Comparison of ENCODE assay signal across 19 cellular contexts in genomic region chr11:119266517-119267255, GRCh38. TPM values are rescaled to one million over a fixed set of nuclear protein-coding genes. Genes with fewer than 3 reads are reported as not detected.
A peak's percentile ranks its signal among the peaks of the same experiment; 100 is the strongest.
DNase-seq lines count a peak whose midpoint lies in the region; ATAC-seq and TF ChIP-seq lines count a peak whose summit lies in the region.
"Had no signal": no experiment of that assay in that cellular context is flagged by ENCODE, and none has a peak within 500 bp of the region (broad histone marks: within the 10 kb centered on the region; RNA-seq: fewer than 3 reads in every experiment).

No MANE protein-coding gene starts in this region.

- no peak for DNase-seq in activated CD4-positive, alpha-beta T cell treated with anti-CD3 and anti-CD28 coated beads, Interleukin-2, amount 10 ng/mL, durations not matched to agents 7 days and 5 days
- DNase-seq in activated CD4-positive, alpha-beta T cell treated with anti-CD3 and anti-CD28 coated beads, Interleukin-2, amount 50 U/mL, for 4 hours = no peak
- DNase-seq in CD8-positive, alpha-beta memory T cell = peak in 1 of 5 donors; percentile 35
- no peak for DNase-seq in activated CD8-positive, alpha-beta T cell treated with anti-CD3 and anti-CD28 coated beads, Interleukin-2, amount 10 ng/mL, durations not matched to agents 7 days and 5 days
- no peak for DNase-seq in right lobe of liver
- DNase-seq in NCI-H69 (lab: John Stamatoyannopoulos, UW) = no peak
- no peak for DNase-seq in A172 (ENCODE audit: low spot score)
- DNase-seq: Caco-2; left cardiac atrium; NCI-H1417 treated with DMSO at 0.1 percent for 48 hours; NCI-H2227 treated with DMSO at 0.1 percent for 48 hours; NK-92 treated with Interleukin-12 subunit alpha and Interleukin-12 subunit beta, amount 100 ng/mL, for 24 hours; Right ventricle myocardium superior; small intestine had no signal

- no peaks in the 10 kb centered on the region for H3K36me3 ChIP-seq in CD8-positive, alpha-beta memory T cell (ENCODE audit: insufficient read depth, low read length)
- H3K36me3 ChIP-seq in right lobe of liver = no peaks in the 10 kb centered on the region
- H3K36me3 ChIP-seq: cardiac muscle cell had no signal

- TF ChIP-seq CTCF in right lobe of liver (IDR thresholded peaks at IDR 0.05) = no peak

- H3K27ac Mint-ChIP-seq in activated CD4-positive, alpha-beta T cell treated with anti-CD3 and anti-CD28 coated beads, Interleukin-2, amount 10 ng/mL, durations not matched to agents 7 days and 5 days = peak overlapping the region; percentile 86
- peak overlapping the region; percentile 38 to 80 (median 72) for H3K27ac Mint-ChIP-seq in CD8-positive, alpha-beta memory T cell
- H3K27ac Mint-ChIP-seq in activated CD8-positive, alpha-beta T cell treated with anti-CD3 and anti-CD28 coated beads, Interleukin-2, amount 10 ng/mL, durations not matched to agents 7 days and 5 days = peak overlapping the region; percentile 85
- H3K27ac Mint-ChIP-seq: IgD-negative memory B cell; stimulated activated memory B cell treated with anti-CD40 and anti-IgM and Interleukin-4, amounts not matched to agents 10 μg/mL and 1 μg/mL and 100 μg/mL, for 72 hours; type B pancreatic cell had no signal

- H3K36me3 Mint-ChIP-seq in activated CD4-positive, alpha-beta T cell treated with anti-CD3 and anti-CD28 coated beads, Interleukin-2, amount 10 ng/mL, durations not matched to agents 7 days and 5 days (ENCODE audit: low read depth) = peaks cover 11% of the 10 kb centered on the region
- peaks cover 0 to 5% (median 3%) of the 10 kb centered on the region in 3 donors for H3K36me3 Mint-ChIP-seq in CD8-positive, alpha-beta memory T cell
- H3K36me3 Mint-ChIP-seq in activated CD8-positive, alpha-beta T cell treated with anti-CD3 and anti-CD28 coated beads, Interleukin-2, amount 10 ng/mL, durations not matched to agents 7 days and 5 days (ENCODE audit: low read depth) = peaks cover 5% of the 10 kb centered on the region
- H3K36me3 Mint-ChIP-seq: type B pancreatic cell had no signal

- H3K9me3 ChIP-seq in CD8-positive, alpha-beta memory T cell (ENCODE audit: low read length) = no peaks in the 10 kb centered on the region
- no peaks in the 10 kb centered on the region for H3K9me3 ChIP-seq in right lobe of liver
- H3K9me3 ChIP-seq: Caco-2 had no signal

- H3K4me1 ChIP-seq in CD8-positive, alpha-beta memory T cell (ENCODE audit: insufficient read depth, low read length) = peaks cover 66% of the 10 kb centered on the region
- H3K4me1 ChIP-seq in right lobe of liver = no peaks in the 10 kb centered on the region
- H3K4me1 ChIP-seq: Caco-2 had no signal

- peak; percentile 35 for ATAC-seq in activated CD8-positive, alpha-beta T cell treated with anti-CD3 and anti-CD28 coated beads, Interleukin-2, amount 10 ng/mL, durations not matched to agents 7 days and 5 days
- ATAC-seq in right lobe of liver (peak; percentile 36 to 85 (median 70)), GM21528 (IDR thresholded peaks at IDR 0.05; ENCODE audit: low FRiP score, unreplicated experiment) (no peak)
- ATAC-seq: stimulated activated memory B cell treated with anti-CD40 and anti-IgM and Interleukin-4, amounts not matched to agents 10 μg/mL and 1 μg/mL and 100 μg/mL, for 72 hours had no signal

- no peaks in the 10 kb centered on the region for H3K27me3 Mint-ChIP-seq in activated CD4-positive, alpha-beta T cell treated with anti-CD3 and anti-CD28 coated beads, Interleukin-2, amount 10 ng/mL, durations not matched to agents 7 days and 5 days
- H3K27me3 Mint-ChIP-seq in CD8-positive, alpha-beta memory T cell = no peaks in the 10 kb centered on the region
- no peaks in the 10 kb centered on the region for H3K27me3 Mint-ChIP-seq in activated CD8-positive, alpha-beta T cell treated with anti-CD3 and anti-CD28 coated beads, Interleukin-2, amount 10 ng/mL, durations not matched to agents 7 days and 5 days (ENCODE audit: low read depth)
- H3K27me3 Mint-ChIP-seq: IgD-negative memory B cell; stimulated activated memory B cell treated with anti-CD40 and anti-IgM and Interleukin-4, amounts not matched to agents 10 μg/mL and 1 μg/mL and 100 μg/mL, for 72 hours; type B pancreatic cell had no signal

- CTCF ChIA-PET in activated CD4-positive, alpha-beta T cell treated with anti-CD3 and anti-CD28 coated beads, Interleukin-2, amount 10 ng/mL, durations not matched to agents 7 days and 5 days (lab: Charles Lee) = interaction anchor here (0.5 to 1.5 kb wide), 7 partner anchors 9 to 157 kb away, joined by 3 to 5 read pairs (median 3); no protein-coding TSS in a partner anchor
- CTCF ChIA-PET in CD8-positive, alpha-beta memory T cell (lab: Charles Lee) = interaction anchor here (1.0 to 4.6 kb wide), 3 partner anchors 17 to 61 kb away, joined by 3 to 26 read pairs (median 4); partner anchors contain the start of gene CBL
- CTCF ChIA-PET in activated CD8-positive, alpha-beta T cell treated with anti-CD3 and anti-CD28 coated beads, Interleukin-2, amount 10 ng/mL, durations not matched to agents 7 days and 5 days (lab: Charles Lee) = interaction anchor here (0.9 to 9.5 kb wide), 11 partner anchors 11 to 148 kb away, joined by 3 to 83 read pairs (median 4); partner anchors contain the start of gene CBL

- peaks cover 36% of the 10 kb centered on the region for H3K4me1 Mint-ChIP-seq in activated CD4-positive, alpha-beta T cell treated with anti-CD3 and anti-CD28 coated beads, Interleukin-2, amount 10 ng/mL, durations not matched to agents 7 days and 5 days
- H3K4me1 Mint-ChIP-seq in CD8-positive, alpha-beta memory T cell = peaks cover 32 to 36% (median 33%) of the 10 kb centered on the region in 3 donors
- H3K4me1 Mint-ChIP-seq in activated CD8-positive, alpha-beta T cell treated with anti-CD3 and anti-CD28 coated beads, Interleukin-2, amount 10 ng/mL, durations not matched to agents 7 days and 5 days (ENCODE audit: low read depth) = peaks cover 30% of the 10 kb centered on the region

- H3K9me3 Mint-ChIP-seq in activated CD4-positive, alpha-beta T cell treated with anti-CD3 and anti-CD28 coated beads, Interleukin-2, amount 10 ng/mL, durations not matched to agents 7 days and 5 days = no peaks in the 10 kb centered on the region
- H3K9me3 Mint-ChIP-seq in CD8-positive, alpha-beta memory T cell = no peaks in the 10 kb centered on the region
- H3K9me3 Mint-ChIP-seq in activated CD8-positive, alpha-beta T cell treated with anti-CD3 and anti-CD28 coated beads, Interleukin-2, amount 10 ng/mL, durations not matched to agents 7 days and 5 days (ENCODE audit: insufficient read depth) = no peaks in the 10 kb centered on the region
- H3K9me3 Mint-ChIP-seq: IgD-negative memory B cell; stimulated activated memory B cell treated with anti-CD40 and anti-IgM and Interleukin-4, amounts not matched to agents 10 μg/mL and 1 μg/mL and 100 μg/mL, for 72 hours; type B pancreatic cell had no signal

- no peak overlapping the region for H3K27ac ChIP-seq in CD8-positive, alpha-beta memory T cell (ENCODE audit: low read depth, low read length)
- H3K27ac ChIP-seq in right lobe of liver = no peak overlapping the region

- no peak for TF ChIP-seq POLR2A in right lobe of liver (IDR thresholded peaks at IDR 0.05)

- peak overlapping the region; percentile 14 for H3K4me3 ChIP-seq in CD8-positive, alpha-beta memory T cell (ENCODE audit: low read length)
- H3K4me3 ChIP-seq in right lobe of liver = no peak overlapping the region
- H3K4me3 ChIP-seq: cardiac muscle cell had no signal

- POLR2A ChIA-PET in activated CD4-positive, alpha-beta T cell treated with anti-CD3 and anti-CD28 coated beads, Interleukin-2, amount 10 ng/mL, durations not matched to agents 7 days and 5 days (lab: Charles Lee) = interaction anchor here (0.6 to 0.7 kb wide), 3 partner anchors 60 to 118 kb away, joined by 3 to 5 read pairs (median 4); partner anchors contain the start of gene CBL
- POLR2A ChIA-PET in CD8-positive, alpha-beta memory T cell (lab: Charles Lee) = interaction anchor here (0.9 to 1.2 kb wide), 2 partner anchors 24 to 61 kb away, joined by 3 read pairs; partner anchors contain the start of gene CBL
- POLR2A ChIA-PET in activated CD8-positive, alpha-beta T cell treated with anti-CD3 and anti-CD28 coated beads, Interleukin-2, amount 10 ng/mL, durations not matched to agents 7 days and 5 days (lab: Charles Lee) = interaction anchor here (0.6 to 1.2 kb wide), 4 partner anchors 11 to 61 kb away, joined by 3 to 7 read pairs (median 4); partner anchors contain the start of gene CBL

- H3K4me3 Mint-ChIP-seq in activated CD4-positive, alpha-beta T cell treated with anti-CD3 and anti-CD28 coated beads, Interleukin-2, amount 10 ng/mL, durations not matched to agents 7 days and 5 days = peak overlapping the region; percentile 25
- H3K4me3 Mint-ChIP-seq in CD8-positive, alpha-beta memory T cell = peak overlapping the region in 6 of 7 donors; percentile 40 to 72 (median 46)
- peak overlapping the region; percentile 46 for H3K4me3 Mint-ChIP-seq in activated CD8-positive, alpha-beta T cell treated with anti-CD3 and anti-CD28 coated beads, Interleukin-2, amount 10 ng/mL, durations not matched to agents 7 days and 5 days
- H3K4me3 Mint-ChIP-seq: stimulated activated memory B cell treated with anti-CD40 and anti-IgM and Interleukin-4, amounts not matched to agents 10 μg/mL and 1 μg/mL and 100 μg/mL, for 72 hours; type B pancreatic cell had no signal

- H3K27me3 ChIP-seq in CD8-positive, alpha-beta memory T cell (ENCODE audit: insufficient read depth, low read length, poor library complexity, severe bottlenecking) = no peaks in the 10 kb centered on the region
- H3K27me3 ChIP-seq in right lobe of liver = no peaks in the 10 kb centered on the region
- H3K27me3 ChIP-seq: cardiac muscle cell had no signal

- intact Hi-C loops in right lobe of liver (cut with DNase I) = no loop called here

- WGBS in right lobe of liver (ENCODE audit: insufficient coverage, low coverage, low lambda C conversion rate, missing lambda C conversion rate) = 60% methylated on average over 7 of the region's 7 CpGs

RNA-seq across cellular contexts. Expression of gene MCAM, which starts 50.2 kb away (rescaled TPM):
- total RNA-seq in activated CD4-positive, alpha-beta T cell treated with anti-CD3 and anti-CD28 coated beads, Interleukin-2, amount 10 ng/mL, durations not matched to agents 7 days and 5 days = 1 to 10 TPM; 1.0 to 1.4 TPM
- total RNA-seq in CD8-positive, alpha-beta memory T cell = 1 to 10 TPM; 2.0 to 2.7 TPM
- 1.6 TPM for polyA plus RNA-seq in CD8-positive, alpha-beta memory T cell
- total RNA-seq in activated CD8-positive, alpha-beta T cell treated with anti-CD3 and anti-CD28 coated beads, Interleukin-2, amount 10 ng/mL, durations not matched to agents 7 days and 5 days = 1 to 10 TPM; 2.9 to 4.4 TPM
- total RNA-seq in right lobe of liver = 10 to 100 TPM in 4 of 6 experiments, 1 to 10 TPM in 2; 1.8 to 28.7 (median 12.5) TPM
- total RNA-seq in A172 (2014; rRNA removed; shearing (Covaris generic)) = 25.4 and 42.9 TPM in 2 replicates
